13 cellular contexts compared by ENCODE assay signal in genomic region chr1:52426391-52426790, GRCh38. TPM values are rescaled to one million over a fixed set of nuclear protein-coding genes. Genes with fewer than 3 reads are reported as not detected.
DNase-seq lines count a peak whose midpoint lies in the region; ATAC-seq and TF ChIP-seq lines count a peak whose summit lies in the region.
"Had no signal": no experiment of that assay in that cellular context is flagged by ENCODE, and none has a peak within 500 bp of the region (broad histone marks: within the 10 kb centered on the region; RNA-seq: fewer than 3 reads in every experiment).

No MANE protein-coding gene starts in this region.

- peak overlapping the region; percentile 24; the same call in 1 of the 2 replicates for H3K4me2 ChIP-seq in PC-3 (ENCODE audit: low read length)
- H3K4me2 ChIP-seq in neural progenitor cell: no peak overlapping the region
- no peak overlapping the region for H3K4me2 ChIP-seq in MM.1S (ENCODE audit: low read depth, low read length)

- H3K27ac Mint-ChIP-seq in T-helper 1 cell treated with Interleukin-12 subunit alpha and Interleukin-12 subunit beta and Interleukin-4 antibody, amounts not matched to agents 30 μg/mL and 1 μg/mL, for 36 hours: peak overlapping the region; percentile 18
- no peak overlapping the region for H3K27ac Mint-ChIP-seq in neural progenitor cell

- H3K9ac ChIP-seq in PC-3 (ENCODE audit: low read length): no peak overlapping the region
- no peak overlapping the region for H3K9ac ChIP-seq in neural progenitor cell
- no peak overlapping the region for H3K9ac ChIP-seq in MM.1S (ENCODE audit: low read length)

- peak; percentile 15; the same call in 1 of the 2 replicates for ATAC-seq in PC-3
- no peak for ATAC-seq in GM19023 (IDR thresholded peaks at IDR 0.05; ENCODE audit: unreplicated experiment)

- TF ChIP-seq CTCF in PC-3 (conservative IDR thresholded peaks at IDR 0.05; ENCODE audit: low read depth, low read length) (no peak), choroid plexus epithelial cell (conservative IDR thresholded peaks at IDR 0.05; ENCODE audit: low read depth, low read length) (no peak), neural progenitor cell (IDR thresholded peaks at IDR 0.05) (no peak), MM.1S (IDR thresholded peaks at IDR 0.05; ENCODE audit: low read length) (no peak)

- H2AFZ ChIP-seq in PC-3 (ENCODE audit: low read length) (no peak overlapping the region), neural progenitor cell (replicated peaks) (no peak overlapping the region), MM.1S (ENCODE audit: low read length) (no peak overlapping the region)

- DNase-seq in T-helper 1 cell (no peak), PC-3 (peak; percentile 61), choroid plexus epithelial cell (ENCODE audit: low read depth) (peak; percentile 67), neural progenitor cell (ENCODE audit: low spot score) (no peak), NOMO-1 (lab: John Stamatoyannopoulos, UW; ENCODE audit: unreplicated experiment in 2 of 2) (no peak), MM.1S (no peak)
- DNase-seq: 8988T, DMS153, NCI-H1930, upper lobe of left lung had no signal

- no peaks in the 10 kb centered on the region for H3K9me3 Mint-ChIP-seq in T-helper 1 cell treated with Interleukin-12 subunit alpha and Interleukin-12 subunit beta and Interleukin-4 antibody, amounts not matched to agents 30 μg/mL and 1 μg/mL, for 36 hours
- no peaks in the 10 kb centered on the region for H3K9me3 Mint-ChIP-seq in neural progenitor cell

- H3K9me2 ChIP-seq in PC-3 (replicated peaks; ENCODE audit: low read length) (no peaks in the 10 kb centered on the region), MM.1S (replicated peaks; ENCODE audit: insufficient read depth, low read length) (no peaks in the 10 kb centered on the region)

- no peaks in the 10 kb centered on the region for H3K27me3 ChIP-seq in PC-3 (ENCODE audit: low read length)
- no peaks in the 10 kb centered on the region for H3K27me3 ChIP-seq in neural progenitor cell
- no peaks in the 10 kb centered on the region for H3K27me3 ChIP-seq in MM.1S (replicated peaks; ENCODE audit: insufficient read depth, low read length)
- H3K27me3 ChIP-seq: esophagus muscularis mucosa, upper lobe of left lung had no signal

- no peaks in the 10 kb centered on the region for H3K27me3 Mint-ChIP-seq in T-helper 1 cell treated with Interleukin-12 subunit alpha and Interleukin-12 subunit beta and Interleukin-4 antibody, amounts not matched to agents 30 μg/mL and 1 μg/mL, for 36 hours (ENCODE audit: low read depth)
- no peaks in the 10 kb centered on the region for H3K27me3 Mint-ChIP-seq in neural progenitor cell (ENCODE audit: insufficient read depth, low read depth)

- peaks cover 36% of the 10 kb centered on the region for H3K4me1 Mint-ChIP-seq in T-helper 1 cell treated with Interleukin-12 subunit alpha and Interleukin-12 subunit beta and Interleukin-4 antibody, amounts not matched to agents 30 μg/mL and 1 μg/mL, for 36 hours (ENCODE audit: low read depth)
- H3K4me1 Mint-ChIP-seq in neural progenitor cell: peaks cover 5% of the 10 kb centered on the region

- no peaks in the 10 kb centered on the region for H4K20me1 ChIP-seq in PC-3 (ENCODE audit: low read length)
- H4K20me1 ChIP-seq in neural progenitor cell (ENCODE audit: low read depth): no peaks in the 10 kb centered on the region
- no peaks in the 10 kb centered on the region for H4K20me1 ChIP-seq in MM.1S (ENCODE audit: insufficient read depth, low read length)

- H3K79me2 ChIP-seq in PC-3 (ENCODE audit: low read length): no peaks in the 10 kb centered on the region
- H3K79me2 ChIP-seq in neural progenitor cell (ENCODE audit: low read depth): no peaks in the 10 kb centered on the region
- no peaks in the 10 kb centered on the region for H3K79me2 ChIP-seq in MM.1S (ENCODE audit: low read length)

- H3K9me3 ChIP-seq in PC-3 (ENCODE audit: low read length) (no peaks in the 10 kb centered on the region), neural progenitor cell (ENCODE audit: low read depth) (no peaks in the 10 kb centered on the region), MM.1S (replicated peaks; ENCODE audit: insufficient read depth, low read length) (no peaks in the 10 kb centered on the region)
- H3K9me3 ChIP-seq: esophagus muscularis mucosa, upper lobe of left lung had no signal

- H3F3A ChIP-seq in PC-3 (ENCODE audit: low read length, unreplicated experiment) (no peaks in the 10 kb centered on the region), neural progenitor cell (ENCODE audit: low read depth) (peaks cover 20% of the 10 kb centered on the region), MM.1S (ENCODE audit: insufficient read depth, low read length) (no peaks in the 10 kb centered on the region)

- H3K4me1 ChIP-seq in PC-3 (ENCODE audit: insufficient read depth, low read length) (peaks cover 14% of the 10 kb centered on the region; the same call in 1 of the 2 replicates), neural progenitor cell (peaks cover 11% of the 10 kb centered on the region), MM.1S (ENCODE audit: low read length) (no peaks in the 10 kb centered on the region)

- H3K4me3 Mint-ChIP-seq in T-helper 1 cell treated with Interleukin-12 subunit alpha and Interleukin-12 subunit beta and Interleukin-4 antibody, amounts not matched to agents 30 μg/mL and 1 μg/mL, for 36 hours: no peak overlapping the region
- no peak overlapping the region for H3K4me3 Mint-ChIP-seq in neural progenitor cell

- intact Hi-C loops in PC-3 (cut with micrococcal nuclease): no loop called here

- H3K4me3 ChIP-seq in PC-3 (ENCODE audit: low read length) (no peak overlapping the region), choroid plexus epithelial cell (ENCODE audit: low read depth, low read length) (no peak overlapping the region), neural progenitor cell (no peak overlapping the region), MM.1S (ENCODE audit: low read length) (no peak overlapping the region)
- H3K4me3 ChIP-seq: esophagus muscularis mucosa, upper lobe of left lung had no signal

- peaks cover 29% of the 10 kb centered on the region for H3K36me3 Mint-ChIP-seq in T-helper 1 cell treated with Interleukin-12 subunit alpha and Interleukin-12 subunit beta and Interleukin-4 antibody, amounts not matched to agents 30 μg/mL and 1 μg/mL, for 36 hours (ENCODE audit: low read depth)
- peaks cover 22% of the 10 kb centered on the region for H3K36me3 Mint-ChIP-seq in neural progenitor cell

- no TSS peak for BruUV-seq in PC-3 (replicated peaks; lab: Mats Ljungman, UMichigan)

- POLR2A ChIA-PET in PC-3 (lab: Charles Lee; ENCODE audit: unreplicated experiment): no interaction called here

- H3K36me3 ChIP-seq in PC-3 (ENCODE audit: low read depth, low read length): peaks cover 34% of the 10 kb centered on the region
- peaks cover 22% of the 10 kb centered on the region for H3K36me3 ChIP-seq in neural progenitor cell
- no peaks in the 10 kb centered on the region; the same call in 1 of the 2 replicates for H3K36me3 ChIP-seq in MM.1S (replicated peaks; ENCODE audit: insufficient read depth, low read length)

- no peak overlapping the region for H3K27ac ChIP-seq in PC-3 (ENCODE audit: low read length)
- peak overlapping the region; percentile 71 for H3K27ac ChIP-seq in neural progenitor cell
- H3K27ac ChIP-seq in MM.1S (ENCODE audit: low read length): no peak overlapping the region
- H3K27ac ChIP-seq: esophagus muscularis mucosa, upper lobe of left lung had no signal

- CTCF ChIA-PET in PC-3 (lab: Charles Lee): no interaction called here

RNA-seq across cellular contexts. Expression of gene PRPF38A, which starts 22.0 kb away (rescaled TPM):
- total RNA-seq in PC-3 (2014; rRNA removed): 14.5 and 15.2 TPM in 2 replicates
- total RNA-seq in neural progenitor cell (ENCODE audit: low replicate concordance): 37.4 and 45.9 TPM in 2 replicates

RNA-seq across cellular contexts. Expression of gene ORC1, which starts 22.2 kb away (rescaled TPM):
- total RNA-seq in PC-3 (2014; rRNA removed) (23.7 and 28.9 TPM in 2 replicates), neural progenitor cell (ENCODE audit: low replicate concordance) (42.4 and 47.4 TPM in 2 replicates)

Comparison
In these comparisons a context has a peak if more than half of its experiments do, and no peak if none do; other contexts are left out.
1. DNase-seq: peak in PC-3 (single experiment) and choroid plexus epithelial cell (single experiment); none in T-helper 1 cell (0 of 5), neural progenitor cell (single experiment), NOMO-1 (0 of 2) and MM.1S (single experiment).